8 cellular contexts compared by ENCODE assay signal in genomic region chr7:25069900-25070443, GRCh38. TPM values are rescaled to one million over a fixed set of nuclear protein-coding genes. Genes with fewer than 3 reads are reported as not detected.
A peak's percentile ranks its signal among the peaks of the same experiment; 100 is the strongest.
DNase-seq lines count a peak whose midpoint lies in the region; ATAC-seq, FAIRE-seq and TF ChIP-seq lines count a peak whose summit lies in the region.

No MANE protein-coding gene starts in this region.

- BruUV-seq in Panc1 (replicated peaks; lab: Mats Ljungman, UMichigan), result no TSS peak

- no peaks in the 10 kb centered on the region for H3K36me3 Mint-ChIP-seq in activated T-helper 2 cell treated with anti-CD3 and anti-CD28 coated beads, Interferon-gamma antibody, Interleukin-2, Interleukin-4, amounts not matched to agents 10 μg/mL and 5 μg/mL and 100 μg/mL, durations not matched to agents 14 hours and 24 hours and 36 hours (ENCODE audit: low read depth)

- intact Hi-C loops in Panc1 (cut with micrococcal nuclease; ENCODE audit: unreplicated experiment), result loop anchor here (1.0 to 5.0 kb wide), 3 partner anchors 88 to 257 kb away; partner anchors contain the start of gene OSBPL3
- intact Hi-C loops in activated T-helper 2 cell treated with anti-CD3 and anti-CD28 coated beads, Interferon-gamma antibody, Interleukin-2, Interleukin-4, amounts not matched to agents 10 μg/mL and 5 μg/mL and 100 μg/mL, durations not matched to agents 14 hours and 24 hours and 36 hours (cut with micrococcal nuclease), result loop anchor here (1.0 to 2.0 kb wide), 4 partner anchors 25 to 250 kb away; no protein-coding TSS in a partner anchor
- intact Hi-C loops in pancreas (cut with DNase I), result loop anchor here (2.0 to 10.0 kb wide), 2 partner anchors 255 to 257 kb away; no protein-coding TSS in a partner anchor

- DNase-seq in G401 (ENCODE audit: low spot score), result peak; percentile 45
- peak; percentile 88 for DNase-seq in LHCN-M2 (ENCODE audit: low read depth)
- no peak for DNase-seq in Panc1 (ENCODE audit: low read depth, low spot score)
- peak; percentile 20 for DNase-seq in activated T-helper 2 cell treated with anti-CD3 and anti-CD28 coated beads, Interferon-gamma antibody, Interleukin-2, Interleukin-4, amounts not matched to agents 10 μg/mL and 5 μg/mL and 100 μg/mL, durations not matched to agents 14 hours and 24 hours and 36 hours (ENCODE audit: low spot score)
- DNase-seq in glomerular visceral epithelial cell (ENCODE audit: extremely low spot score), result peak; percentile 77
- peak in 3 of 6 donors; percentile 41 to 55 (median 53) for DNase-seq in pancreas

- H3K27me3 ChIP-seq in Panc1 (ENCODE audit: control insufficient read depth, insufficient read depth, low read length) (no peaks in the 10 kb centered on the region), pancreas (no peaks in the 10 kb centered on the region)

- H3K9me3 ChIP-seq in Panc1 (ENCODE audit: control insufficient read depth, insufficient read depth, low read depth, low read length), result no peaks in the 10 kb centered on the region
- no peaks in the 10 kb centered on the region for H3K9me3 ChIP-seq in pancreas

- no peaks in the 10 kb centered on the region for H3K27me3 Mint-ChIP-seq in activated T-helper 2 cell treated with anti-CD3 and anti-CD28 coated beads, Interferon-gamma antibody, Interleukin-2, Interleukin-4, amounts not matched to agents 10 μg/mL and 5 μg/mL and 100 μg/mL, durations not matched to agents 14 hours and 24 hours and 36 hours (ENCODE audit: low read depth)

- no peak overlapping the region for H3K27ac Mint-ChIP-seq in activated T-helper 2 cell treated with anti-CD3 and anti-CD28 coated beads, Interferon-gamma antibody, Interleukin-2, Interleukin-4, amounts not matched to agents 10 μg/mL and 5 μg/mL and 100 μg/mL, durations not matched to agents 14 hours and 24 hours and 36 hours

- no peak for FAIRE-seq in pancreas (lab: Jason Lieb, UNC)

- ATAC-seq in Panc1, result peak; percentile 79
- ATAC-seq in pancreas, result peak; percentile 82 to 96 (median 92)
- no peak for ATAC-seq in GM19395 (IDR thresholded peaks at IDR 0.05; ENCODE audit: unreplicated experiment)
- ATAC-seq in GM19328 (IDR thresholded peaks at IDR 0.05; ENCODE audit: unreplicated experiment), result no peak

- CTCF ChIA-PET in Panc1 (lab: Charles Lee), result interaction anchor here (0.6 to 1.5 kb wide), 15 partner anchors 9 to 275 kb away, joined by 3 to 25 read pairs (median 5); partner anchors contain the start of gene NPVF

- TF ChIP-seq CTCF in Panc1 (IDR thresholded peaks at IDR 0.05) (peak; percentile 91), pancreas (IDR thresholded peaks at IDR 0.05) (peak; percentile 77 to 89 (median 82))

- H3K9me3 Mint-ChIP-seq in activated T-helper 2 cell treated with anti-CD3 and anti-CD28 coated beads, Interferon-gamma antibody, Interleukin-2, Interleukin-4, amounts not matched to agents 10 μg/mL and 5 μg/mL and 100 μg/mL, durations not matched to agents 14 hours and 24 hours and 36 hours, result no peaks in the 10 kb centered on the region

- H3K4me3 ChIP-seq in Panc1 (ENCODE audit: low read depth in 2 of 2, low read length in 2 of 2) (peak overlapping the region; percentile 22 to 52), pancreas (peak overlapping the region in 3 of 4 donors; percentile 12 to 38 (median 30))

- H3K36me3 ChIP-seq in Panc1 (ENCODE audit: control insufficient read depth, insufficient read depth, low read length) (no peaks in the 10 kb centered on the region), pancreas (no peaks in the 10 kb centered on the region)

- 8 to 16% methylated on average over 11 of the region's 11 CpGs for WGBS in pancreas, 2 donors

- H3K4me3 Mint-ChIP-seq in activated T-helper 2 cell treated with anti-CD3 and anti-CD28 coated beads, Interferon-gamma antibody, Interleukin-2, Interleukin-4, amounts not matched to agents 10 μg/mL and 5 μg/mL and 100 μg/mL, durations not matched to agents 14 hours and 24 hours and 36 hours (ENCODE audit: low read depth), result no peak overlapping the region

- POLR2A ChIA-PET in Panc1 (lab: Charles Lee), result interaction anchor here (0.6 kb wide), 1 partner anchor 12 kb away, joined by 4 read pairs; no protein-coding TSS in a partner anchor

- in situ Hi-C loops in G401 (cut with HindIII; ENCODE audit: low sequenced_read_pairs), result no loop called here
- in situ Hi-C loops in Panc1 (cut with HindIII; ENCODE audit: low pct_unique_long_range_greater_than_20kb, low sequenced_read_pairs), result no loop called here

- H3K4me1 ChIP-seq in Panc1 (ENCODE audit: control insufficient read depth, insufficient read depth, low read length) (no peaks in the 10 kb centered on the region), pancreas (peaks cover 0 to 11% (median 0%) of the 10 kb centered on the region in 3 donors)

- peaks cover 29% of the 10 kb centered on the region for H3K4me1 Mint-ChIP-seq in activated T-helper 2 cell treated with anti-CD3 and anti-CD28 coated beads, Interferon-gamma antibody, Interleukin-2, Interleukin-4, amounts not matched to agents 10 μg/mL and 5 μg/mL and 100 μg/mL, durations not matched to agents 14 hours and 24 hours and 36 hours (ENCODE audit: low read depth)

- H3K27ac ChIP-seq in Panc1 (ENCODE audit: low read length), result no peak overlapping the region
- no peak overlapping the region for H3K27ac ChIP-seq in pancreas

RNA-seq across cellular contexts. Expression of gene CYCS, which starts 55.1 kb away (rescaled TPM):
- 74.3 and 176 TPM in 2 replicates for total RNA-seq in G401 (2014; rRNA removed; shearing (Covaris generic))
- total RNA-seq in LHCN-M2 (2014; rRNA removed) (115 and 119 TPM in 2 replicates), Panc1 (2021; ENCODE audit: unreplicated experiment) (245 TPM), pancreas (10 to 100 TPM; 14.8 to 31.9 (median 27.4) TPM)
- 82.0 TPM for polyA plus RNA-seq in LHCN-M2 (2012)
- polyA plus RNA-seq in Panc1 (2012; ENCODE audit: insufficient read length), result 209 TPM
- 235 and 251 TPM in 2 replicates for total RNA-seq in activated T-helper 2 cell treated with anti-CD3 and anti-CD28 coated beads, Interferon-gamma antibody, Interleukin-2, Interleukin-4, amounts not matched to agents 10 μg/mL and 5 μg/mL and 100 μg/mL, durations not matched to agents 14 hours and 24 hours and 36 hours
- polyA plus RNA-seq in pancreas, result 10 to 100 TPM; 13.0 to 28.0 TPM

Comparison
In these comparisons a context has a peak if more than half of its experiments do, and no peak if none do; other contexts are left out.
1. ATAC-seq: peak in Panc1 (single experiment) and pancreas (4 of 4); none in GM19395 (single experiment) and GM19328 (single experiment).